ENCODE assay signal across 8 cellular contexts in genomic region chr11:57711414-57712255, GRCh38. TPM values are rescaled to one million over a fixed set of nuclear protein-coding genes. Genes with fewer than 3 reads are reported as not detected.
DNase-seq lines count a peak whose midpoint lies in the region; ATAC-seq and TF ChIP-seq lines count a peak whose summit lies in the region.

A gene with protein sequence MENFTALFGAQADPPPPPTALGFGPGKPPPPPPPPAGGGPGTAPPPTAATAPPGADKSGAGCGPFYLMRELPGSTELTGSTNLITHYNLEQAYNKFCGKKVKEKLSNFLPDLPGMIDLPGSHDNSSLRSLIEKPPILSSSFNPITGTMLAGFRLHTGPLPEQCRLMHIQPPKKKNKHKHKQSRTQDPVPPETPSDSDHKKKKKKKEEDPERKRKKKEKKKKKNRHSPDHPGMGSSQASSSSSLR (minus strand): TSS chr11:57712215. CDS start chr11:57712179, 36 bp downstream.

- TF ChIP-seq CTCF in GM12864 (IDR thresholded peaks at IDR 0.05; ENCODE audit: low read depth, low read length, missing control alignments): no peak
- no peak for TF ChIP-seq CTCF in adrenal gland (IDR thresholded peaks at IDR 0.05)

- peak within 1 kb of the TSS; percentile 49 to 94 (median 86) for H3K27ac ChIP-seq in adrenal gland
- peak within 1 kb of the TSS; percentile 14 to 76 for H3K27ac ChIP-seq in aorta (ENCODE audit: low read depth in 1 of 2, low read length in 2 of 2)

- peak; percentile 37 for ATAC-seq in HG02678 (IDR thresholded peaks at IDR 0.05; ENCODE audit: unreplicated experiment)
- peak; percentile 60 for ATAC-seq in left ventricle myocardium superior
- ATAC-seq in aorta (ENCODE audit: low FRiP score): peak; percentile 81

- H3K4me3 ChIP-seq in GM12864 (ENCODE audit: low read depth, low read length) (peak within 1 kb of the TSS; percentile 82), adrenal gland (peak within 1 kb of the TSS; percentile 83 to 97 (median 90)), aorta (ENCODE audit: low read length in 2 of 2) (peak within 1 kb of the TSS; percentile 70 to 78)

- TF ChIP-seq POLR2A in adrenal gland (IDR thresholded peaks at IDR 0.05): peak; percentile 62 to 67

- H3K9me3 ChIP-seq in adrenal gland (replicated peaks in 1 of 3) (no peaks in the 10 kb centered on the region), aorta (ENCODE audit: control insufficient read depth, low read length) (no peaks in the 10 kb centered on the region)

- intact Hi-C loops in adrenal gland (cut with DNase I): no loop called here
- intact Hi-C loops in left ventricle myocardium superior (cut with micrococcal nuclease): loop anchor here (2.0 kb wide), 1 partner anchor 43 kb away; the partner anchor contains the start of gene ZDHHC5
- intact Hi-C loops in aorta (cut with DNase I): loop anchor here (2.0 to 10.0 kb wide), 3 partner anchors 29 to 93 kb away; partner anchors contain the start of genes SELENOH (in 1 of the 2) and ZDHHC5 (in 1 of the 2)

- DNase-seq in GM12864 (ENCODE audit: low read depth) (peak; percentile 77), NCI-H1105 treated with DMSO at 0.1 percent for 48 hours (lab: John Stamatoyannopoulos, UW) (peak; percentile 96), T follicular helper cell (ENCODE audit: low read depth) (peak; percentile 66), adrenal gland (peak; percentile 77 to 90 (median 85)), left ventricle myocardium superior (peak; percentile 80), putamen (ENCODE audit: low spot score) (peak; percentile 69), aorta (peak in 1 of 2 donors; percentile 89)

- WGBS in adrenal gland, 4 donors: 4 to 13% (median 7%) methylated on average over 28 to 51 of the region's 51 CpGs
- WGBS in aorta, 2 donors: 8 to 9% methylated on average over 40 to 51 of the region's 51 CpGs

- H3K27me3 ChIP-seq in adrenal gland (no peaks in the 10 kb centered on the region), aorta (ENCODE audit: control insufficient read depth in 1 of 2, insufficient read depth in 2 of 2, low read length in 1 of 2) (no peaks in the 10 kb centered on the region)

- H3K36me3 ChIP-seq in adrenal gland (replicated peaks in 1 of 2) (no peaks in the 10 kb centered on the region), aorta (ENCODE audit: control insufficient read depth in 1 of 2, insufficient read depth in 2 of 2, low read length in 1 of 2) (no peaks in the 10 kb centered on the region)

- H3K4me1 ChIP-seq in adrenal gland (replicated peaks in 1 of 2) (peaks cover 11 to 38% of the 10 kb centered on the region in 2 donors), aorta (ENCODE audit: control insufficient read depth in 1 of 2, insufficient read depth in 2 of 2, low read length in 2 of 2) (peaks cover 1 to 7% of the 10 kb centered on the region in 2 donors)

RNA-seq across cellular contexts. Expression of the gene that starts here (rescaled TPM):
- total RNA-seq in adrenal gland (10 to 100 TPM; 16.6 to 32.1 (median 21.9) TPM), left ventricle myocardium superior (8.8 TPM), aorta (10 to 100 TPM in 1 of 2 donors, 1 to 10 TPM in 1; 8.8 to 11.6 TPM)
- polyA plus RNA-seq in adrenal gland (10 to 100 TPM; 13.7 to 35.7 (median 13.7) TPM), aorta (10 to 100 TPM in 1 of 2 donors, 1 to 10 TPM in 1; 9.9 to 11.8 TPM)

Comparison
In these comparisons a context has a peak if more than half of its experiments do, and no peak if none do; other contexts are left out.
1. intact Hi-C loops: an anchor here in left ventricle myocardium superior (2.0 kb wide) and aorta (2.0 to 10.0 kb wide); none called in adrenal gland.